In genomic region chr2:235031686-235032373, GRCh38 we compare ENCODE assay signal across 1 cellular context.
TF ChIP-seq lines count a peak whose summit lies in the region.

No MANE protein-coding gene starts in this region.

TF ChIP-seq in HepG2, 621 proteins besides CTCF, POLR2A, EP300 and RAD21 (continued from another document):
- TF ChIP-seq ARID4A (CRISPR knock-in tag; IDR thresholded peaks at IDR 0.05; ENCODE audit: borderline replicate concordance), result no peak
